ENCODE assay signal across 17 cellular contexts in the genomic region with DNA sequence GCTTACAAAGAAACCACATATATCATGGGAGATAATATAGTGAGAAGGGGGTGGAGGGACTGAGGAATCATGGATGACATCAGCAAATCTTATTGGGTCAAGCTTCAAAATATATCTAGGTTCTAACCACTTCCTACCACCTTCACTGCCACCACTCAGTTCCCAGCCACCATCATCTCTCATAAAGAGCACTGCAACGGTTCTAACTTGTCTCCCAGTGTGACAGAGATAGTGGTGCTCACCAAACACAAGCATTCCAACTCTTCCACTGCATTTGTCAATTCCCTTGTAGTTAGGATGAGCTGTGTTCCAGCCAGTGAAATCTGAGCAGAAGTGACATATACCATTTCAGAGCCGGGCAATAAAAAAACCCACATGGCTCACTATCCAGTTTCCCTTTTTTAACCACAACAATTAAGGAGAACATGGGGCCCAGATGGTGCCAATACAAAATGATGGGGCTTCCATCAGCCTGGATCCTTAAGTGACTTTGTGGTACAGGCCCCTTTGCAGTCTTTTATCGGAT.
DNase-seq lines count a peak whose midpoint lies in the region; ATAC-seq lines count a peak whose summit lies in the region.
"Had no signal": no experiment of that assay in that cellular context is flagged by ENCODE, and none has a peak within 500 bp of the region (broad histone marks: within the 10 kb centered on the region; RNA-seq: fewer than 3 reads in every experiment).

No MANE protein-coding gene starts in this region.

- no peak overlapping the region for H3K4me3 Mint-ChIP-seq in activated CD4-positive, alpha-beta T cell treated with anti-CD3 and anti-CD28 coated beads for 36 hours
- H3K4me3 Mint-ChIP-seq: activated CD4-positive, alpha-beta memory T cell treated with anti-CD3 and anti-CD28 coated beads for 36 hours; H9 had no signal

- in situ Hi-C loops in ACHN (cut with HindIII; ENCODE audit: low pct_ligation_motif_present, low pct_unique_long_range_greater_than_20kb, low sequenced_read_pairs) = no loop called here

- H3K4me1 Mint-ChIP-seq in activated CD4-positive, alpha-beta T cell treated with anti-CD3 and anti-CD28 coated beads for 36 hours = peaks cover 8% of the 10 kb centered on the region

- peaks cover 11% of the 10 kb centered on the region for H3K36me3 Mint-ChIP-seq in activated CD4-positive, alpha-beta T cell treated with anti-CD3 and anti-CD28 coated beads for 36 hours (ENCODE audit: low read depth)

- ATAC-seq in activated CD4-positive, alpha-beta T cell treated with anti-CD3 and anti-CD28 coated beads for 36 hours = no peak

- intact Hi-C loops in activated CD4-positive, alpha-beta T cell treated with anti-CD3 and anti-CD28 coated beads for 36 hours (cut with DNase I, micrococcal nuclease) = no loop called here

- DNase-seq in Daoy (ENCODE audit: low read depth) = peak; percentile 62
- DNase-seq in Kasumi-1 (lab: John Stamatoyannopoulos, UW) = peak; percentile 58 to 74
- DNase-seq in NOMO-1 treated with dmso at 0.1 percent for 144 hours (lab: John Stamatoyannopoulos, UW; ENCODE audit: unreplicated experiment) = peak; percentile 55
- peak; percentile 12 for DNase-seq in fibroblast of peridontal ligament (ENCODE audit: extremely low read depth)
- DNase-seq in COLO668 (lab: John Stamatoyannopoulos, UW; ENCODE audit: unreplicated experiment) = no peak
- no peak for DNase-seq in T1000 (lab: John Stamatoyannopoulos, UW)
- DNase-seq in ACHN = no peak
- DNase-seq in activated CD4-positive, alpha-beta T cell treated with anti-CD3 and anti-CD28 coated beads for 36 hours = no peak
- DNase-seq: activated CD4-positive, alpha-beta memory T cell treated with anti-CD3 and anti-CD28 coated beads for 36 hours; activated effector memory CD4-positive, alpha-beta T cell treated with anti-CD3 and anti-CD28 coated beads, Interleukin-2, amount 50 U/mL, for 16 hours; AML-193; colonic mucosa; glutamatergic neuron; H9; islet precursor cell; MG63; midbrain had no signal

- POLR2A ChIA-PET in activated CD4-positive, alpha-beta T cell treated with anti-CD3 and anti-CD28 coated beads for 36 hours (lab: Charles Lee) = no interaction called here

- no peaks in the 10 kb centered on the region for H3K9me3 Mint-ChIP-seq in activated CD4-positive, alpha-beta T cell treated with anti-CD3 and anti-CD28 coated beads for 36 hours (ENCODE audit: low read depth)
- H3K9me3 Mint-ChIP-seq: activated CD4-positive, alpha-beta memory T cell treated with anti-CD3 and anti-CD28 coated beads for 36 hours; H9 had no signal

- H3K27ac Mint-ChIP-seq in activated CD4-positive, alpha-beta T cell treated with anti-CD3 and anti-CD28 coated beads for 36 hours = no peak overlapping the region
- H3K27ac Mint-ChIP-seq: activated CD4-positive, alpha-beta memory T cell treated with anti-CD3 and anti-CD28 coated beads for 36 hours had no signal

- H3K27me3 Mint-ChIP-seq in activated CD4-positive, alpha-beta T cell treated with anti-CD3 and anti-CD28 coated beads for 36 hours = no peaks in the 10 kb centered on the region
- H3K27me3 Mint-ChIP-seq: activated CD4-positive, alpha-beta memory T cell treated with anti-CD3 and anti-CD28 coated beads for 36 hours had no signal

- CTCF ChIA-PET in activated CD4-positive, alpha-beta T cell treated with anti-CD3 and anti-CD28 coated beads for 36 hours (lab: Charles Lee) = no interaction called here

Comparison
In these comparisons a context has a peak if more than half of its experiments do, and no peak if none do; other contexts are left out.
1. DNase-seq: peak in Daoy (single experiment), Kasumi-1 (2 of 2), NOMO-1 treated with dmso at 0.1 percent for 144 hours (single experiment) and fibroblast of peridontal ligament (single experiment); none in COLO668 (single experiment), T1000 (single experiment), ACHN (single experiment) and activated CD4-positive, alpha-beta T cell treated with anti-CD3 and anti-CD28 coated beads for 36 hours (single experiment).